In genomic region chr17:48025904-48026502, GRCh38 we compare ENCODE assay signal across 8 cellular contexts. TPM values are rescaled to one million over a fixed set of nuclear protein-coding genes. Genes with fewer than 3 reads are reported as not detected.
DNase-seq lines count a peak whose midpoint lies in the region; ATAC-seq and TF ChIP-seq lines count a peak whose summit lies in the region.

No MANE protein-coding gene starts in this region.

- H3K36me3 Mint-ChIP-seq in H9 (ENCODE audit: insufficient read depth in 1 of 3, low read depth in 3 of 3): no peaks in the 10 kb centered on the region

- H3K56ac ChIP-seq in H9 (ENCODE audit: insufficient read length, low read depth, low read length): no peak overlapping the region

- H3K9me3 ChIP-seq in H9 (ENCODE audit: control insufficient read depth, low read depth, low read length): no peaks in the 10 kb centered on the region
- H3K9me3 ChIP-seq in skeletal muscle tissue (ENCODE audit: control insufficient read depth in 3 of 3, low read length in 3 of 3): no peaks in the 10 kb centered on the region

- no peak overlapping the region for H3T11ph ChIP-seq in H9 (ENCODE audit: low read length)

- H3K27me3 ChIP-seq in H9 (ENCODE audit: insufficient read depth, low read length) (peaks cover 2% of the 10 kb centered on the region; the same call in 1 of the 2 replicates), foreskin keratinocyte (no peaks in the 10 kb centered on the region), skeletal muscle tissue (ENCODE audit: control insufficient read depth in 3 of 3, insufficient read depth in 3 of 3, low read length in 3 of 3) (peaks cover 0 to 3% (median 0%) of the 10 kb centered on the region in 3 donors)

- no peaks in the 10 kb centered on the region for H3K79me1 ChIP-seq in H9 (ENCODE audit: insufficient read depth, low read depth, low read length, poor library complexity, severe bottlenecking)

- TF ChIP-seq CTCF in H9 (conservative IDR thresholded peaks at IDR 0.05) (no peak), foreskin keratinocyte (conservative IDR thresholded peaks at IDR 0.05) (no peak)

- no peak overlapping the region for H3K9ac ChIP-seq in H9 (ENCODE audit: extremely low read depth, insufficient read length, low read length)
- peak overlapping the region; percentile 30 to 93 (median 72) for H3K9ac ChIP-seq in skeletal muscle tissue (ENCODE audit: low read depth in 1 of 3, low read length in 3 of 3)

- no peak overlapping the region for H3K23ac ChIP-seq in H9 (ENCODE audit: insufficient read length, low read depth, low read length)

- H3K27ac ChIP-seq in H9 (ENCODE audit: insufficient read length, low read depth, low read length): no peak overlapping the region
- H3K27ac ChIP-seq in foreskin keratinocyte: peak overlapping the region; percentile 30
- peak overlapping the region; percentile 73 for H3K27ac ChIP-seq in skeletal muscle tissue (ENCODE audit: low read depth, low read length)

- no peak overlapping the region for H3K4ac ChIP-seq in H9 (ENCODE audit: low read depth, low read length)

- peaks cover 19% of the 10 kb centered on the region for H3K23me2 ChIP-seq in H9 (ENCODE audit: insufficient read length, low read depth, low read length, poor library complexity, severe bottlenecking)

- peak; percentile 3 for ATAC-seq in foreskin keratinocyte
- no peak for ATAC-seq in GM21526 (IDR thresholded peaks at IDR 0.05; ENCODE audit: low FRiP score, unreplicated experiment)

- no peaks in the 10 kb centered on the region for H3K4me1 ChIP-seq in H9 (ENCODE audit: insufficient read depth, low read length)
- H3K4me1 ChIP-seq in foreskin keratinocyte: peaks cover 6% of the 10 kb centered on the region
- peaks cover 36 to 45% (median 44%) of the 10 kb centered on the region in 3 donors for H3K4me1 ChIP-seq in skeletal muscle tissue (ENCODE audit: control insufficient read depth in 3 of 3, insufficient read depth in 3 of 3, low read length in 3 of 3)

- H3K18ac ChIP-seq in H9 (ENCODE audit: insufficient read length, low read depth, low read length): no peak overlapping the region

- H4K20me1 ChIP-seq in H9 (ENCODE audit: control insufficient read depth, insufficient read depth, insufficient read length): no peaks in the 10 kb centered on the region

- H2AK5ac ChIP-seq in H9 (ENCODE audit: insufficient read length, low read length): no peak overlapping the region

- peaks cover 0 to 2% (median 0%) of the 10 kb centered on the region in 3 donors for H3K36me3 ChIP-seq in skeletal muscle tissue (ENCODE audit: control insufficient read depth in 3 of 3, insufficient read depth in 3 of 3, low read length in 3 of 3)

- H3K4me3 Mint-ChIP-seq in H9: peak overlapping the region; percentile 58 to 79

- no peak for DNase-seq in H9
- DNase-seq in SW480 (ENCODE audit: low spot score): peak; percentile 32
- DNase-seq in foreskin keratinocyte: peak in 1 of 2 donors; percentile 79
- DNase-seq in AG08395 (ENCODE audit: low spot score): no peak
- no peak for DNase-seq in Ammon's horn (ENCODE audit: low spot score)
- no peak for DNase-seq in hypothalamus (lab: John Stamatoyannopoulos, UW)

- H3K4me1 Mint-ChIP-seq in H9: peaks cover 28 to 32% of the 10 kb centered on the region in 2 experiments

- no peak overlapping the region for H2AFZ ChIP-seq in H9 (ENCODE audit: low read length)

- H4K91ac ChIP-seq in H9 (ENCODE audit: insufficient read length, low read depth, low read length): no peak overlapping the region

- no peak overlapping the region for H4K5ac ChIP-seq in H9 (ENCODE audit: insufficient read length, low read depth, low read length)

- no peak overlapping the region for H3K14ac ChIP-seq in H9 (ENCODE audit: insufficient read depth, low read length)

- H3K4me3 ChIP-seq in skeletal muscle tissue (ENCODE audit: low read length in 3 of 3): peak overlapping the region; percentile 85 to 94 (median 86)

- no CpG with 5 or more reads among the region's 8 CpGs for WGBS in H9 (ENCODE audit: extremely low coverage, insufficient read length, low lambda C conversion rate)

- no peak overlapping the region for H2BK120ac ChIP-seq in H9 (ENCODE audit: low read depth, low read length, poor library complexity, severe bottlenecking)

- no peak overlapping the region for H2BK15ac ChIP-seq in H9 (ENCODE audit: low read depth, low read length)

- no peaks in the 10 kb centered on the region for H3K79me2 ChIP-seq in H9 (ENCODE audit: insufficient read depth, low read length)

- H3K4me2 ChIP-seq in H9 (ENCODE audit: insufficient read depth, insufficient read length, low read length): peak overlapping the region; percentile 80

- no peak overlapping the region for H2BK12ac ChIP-seq in H9 (ENCODE audit: insufficient read length, low read depth, low read length)

- H4K8ac ChIP-seq in H9 (replicated peaks; ENCODE audit: insufficient read length, low read depth, low read length): no peak overlapping the region

- no peaks in the 10 kb centered on the region; a peak in 1 of 5 replicates for H3K9me3 Mint-ChIP-seq in H9

- H2BK5ac ChIP-seq in H9 (ENCODE audit: insufficient read length, low read length): no peak overlapping the region

- no peak overlapping the region; a peak in 1 of 7 replicates for H3K27ac Mint-ChIP-seq in H9

- peaks cover 42% of the 10 kb centered on the region for H3K27me3 Mint-ChIP-seq in H9 (ENCODE audit: low read depth)

- H2BK20ac ChIP-seq in H9 (ENCODE audit: low read depth, low read length, poor library complexity, severe bottlenecking): no peak overlapping the region

RNA-seq across cellular contexts. Expression of gene COPZ2, which starts 11.6 kb away (rescaled TPM):
- total RNA-seq in H9 (2021): 0.68 and 0.77 TPM in 2 replicates
- total RNA-seq in foreskin keratinocyte: 16.8 and 18.0 TPM in 2 replicates
- polyA plus RNA-seq in foreskin keratinocyte: 18.3 and 23.3 TPM in 2 replicates
- 39.7 TPM for total RNA-seq in skeletal muscle tissue

RNA-seq across cellular contexts. Expression of gene NFE2L1, which starts 22.2 kb away (rescaled TPM):
- 158 and 161 TPM in 2 replicates for total RNA-seq in H9 (2021)
- 106 and 116 TPM in 2 replicates for total RNA-seq in foreskin keratinocyte
- 58.7 and 62.8 TPM in 2 replicates for polyA plus RNA-seq in foreskin keratinocyte
- total RNA-seq in skeletal muscle tissue: 93.4 TPM

RNA-seq across cellular contexts. Expression of gene CDK5RAP3, which starts 55.1 kb away (rescaled TPM):
- total RNA-seq in H9 (2021) (144 and 149 TPM in 2 replicates), foreskin keratinocyte (75.7 and 83.6 TPM in 2 replicates), skeletal muscle tissue (59.0 TPM)
- 77.6 and 80.9 TPM in 2 replicates for polyA plus RNA-seq in foreskin keratinocyte

Comparison
In these comparisons a context has a peak if more than half of its experiments do, and no peak if none do; other contexts are left out.
1. RNA of gene COPZ2, which starts 11.6 kb away (total RNA-seq): 39.7 TPM in skeletal muscle tissue (single experiment) and 16.8 to 18.0 TPM in foreskin keratinocyte; 0.68 to 0.77 TPM in H9; every median in the first group is over 10 times any median in the second.